In genomic region chr1:117659565-117660264, GRCh38 we compare ENCODE assay signal across 15 cellular contexts. TPM values are rescaled to one million over a fixed set of nuclear protein-coding genes. Genes with fewer than 3 reads are reported as not detected.
A peak's percentile ranks its signal among the peaks of the same experiment; 100 is the strongest.
DNase-seq lines count a peak whose midpoint lies in the region; ATAC-seq and TF ChIP-seq lines count a peak whose summit lies in the region.
"Had no signal": no experiment of that assay in that cellular context is flagged by ENCODE, and none has a peak within 500 bp of the region (broad histone marks: within the 10 kb centered on the region; RNA-seq: fewer than 3 reads in every experiment).

No MANE protein-coding gene starts in this region.

- no peak for ATAC-seq in activated T-cell treated with anti-CD3 and anti-CD28 coated beads, Interleukin-2, amount 50 U/mL, for 4 hours
- no peak for ATAC-seq in Panc1
- peak in 1 of 2 donors; percentile 34 for ATAC-seq in activated naive CD4-positive, alpha-beta T cell treated with anti-CD3 and anti-CD28 coated beads, Interleukin-2, amount 50 U/mL, for 72 hours
- peak; percentile 28 for ATAC-seq in stimulated activated memory B cell treated with anti-CD40 and anti-IgM and Interleukin-4, amounts not matched to agents 10 μg/mL and 1 μg/mL and 100 μg/mL, for 72 hours
- no peak for ATAC-seq in HG03442 (IDR thresholded peaks at IDR 0.05; ENCODE audit: unreplicated experiment)

- 0 out of 2 replicates have a peak overlapping the region, but pooled peaks have one; percentile 17 for H3K27ac ChIP-seq in Panc1 (ENCODE audit: low read length)
- H3K27ac ChIP-seq: SJSA1, uterus had no signal

- H3K4me3 Mint-ChIP-seq in activated T-cell treated with anti-CD3 and anti-CD28 coated beads, Interleukin-2, amount 50 U/mL, for 4 hours = peak overlapping the region; percentile 31
- no peak overlapping the region for H3K4me3 Mint-ChIP-seq in stimulated activated memory B cell treated with anti-CD40 and anti-IgM and Interleukin-4, amounts not matched to agents 10 μg/mL and 1 μg/mL and 100 μg/mL, for 72 hours

- BruUV-seq in Panc1 (replicated peaks; lab: Mats Ljungman, UMichigan) = no TSS peak

- peak overlapping the region; percentile 33 to 55 for H3K27ac Mint-ChIP-seq in activated naive CD4-positive, alpha-beta T cell treated with anti-CD3 and anti-CD28 coated beads, Interleukin-2, amount 50 U/mL, for 72 hours
- peak overlapping the region; percentile 52 for H3K27ac Mint-ChIP-seq in stimulated activated memory B cell treated with anti-CD40 and anti-IgM and Interleukin-4, amounts not matched to agents 10 μg/mL and 1 μg/mL and 100 μg/mL, for 72 hours

- no peak overlapping the region for H3K4me3 ChIP-seq in Panc1 (ENCODE audit: low read depth in 2 of 2, low read length in 2 of 2)
- H3K4me3 ChIP-seq: SJSA1, uterus had no signal

- H3K4me1 ChIP-seq in Panc1 (ENCODE audit: control insufficient read depth, insufficient read depth, low read length) = peaks cover 30% of the 10 kb centered on the region
- H3K4me1 ChIP-seq: uterus had no signal

- no peak for TF ChIP-seq CTCF in Panc1 (IDR thresholded peaks at IDR 0.05)

- no peaks in the 10 kb centered on the region for H3K27me3 ChIP-seq in Panc1 (ENCODE audit: control insufficient read depth, insufficient read depth, low read length)
- H3K27me3 ChIP-seq: SJSA1, uterus had no signal

- H3K36me3 Mint-ChIP-seq in activated T-cell treated with anti-CD3 and anti-CD28 coated beads, Interleukin-2, amount 50 U/mL, for 4 hours (ENCODE audit: insufficient read depth) = no peaks in the 10 kb centered on the region
- H3K36me3 Mint-ChIP-seq in activated naive CD4-positive, alpha-beta T cell treated with anti-CD3 and anti-CD28 coated beads, Interleukin-2, amount 50 U/mL, for 72 hours = peaks cover 12 to 17% of the 10 kb centered on the region in 2 donors
- H3K36me3 Mint-ChIP-seq in stimulated activated memory B cell treated with anti-CD40 and anti-IgM and Interleukin-4, amounts not matched to agents 10 μg/mL and 1 μg/mL and 100 μg/mL, for 72 hours = peaks cover 6% of the 10 kb centered on the region

- intact Hi-C loops in Panc1 (cut with micrococcal nuclease; ENCODE audit: unreplicated experiment) = no loop called here

- in situ Hi-C loops in Panc1 (cut with HindIII; ENCODE audit: low pct_unique_long_range_greater_than_20kb, low sequenced_read_pairs) = no loop called here

- H3K27me3 Mint-ChIP-seq in activated T-cell treated with anti-CD3 and anti-CD28 coated beads, Interleukin-2, amount 50 U/mL, for 4 hours (ENCODE audit: low read depth) = no peaks in the 10 kb centered on the region
- no peaks in the 10 kb centered on the region for H3K27me3 Mint-ChIP-seq in stimulated activated memory B cell treated with anti-CD40 and anti-IgM and Interleukin-4, amounts not matched to agents 10 μg/mL and 1 μg/mL and 100 μg/mL, for 72 hours

- H3K36me3 ChIP-seq in Panc1 (ENCODE audit: control insufficient read depth, insufficient read depth, low read length) = no peaks in the 10 kb centered on the region
- H3K36me3 ChIP-seq: SJSA1, uterus had no signal

- DNase-seq in activated T-cell treated with anti-CD3 and anti-CD28 coated beads, Interleukin-2, amount 50 U/mL, for 4 hours = no peak
- no peak for DNase-seq in activated T-cell treated with anti-CD3 and anti-CD28 coated beads, Interleukin-2, amount 50 U/mL, for 1 hour
- no peak for DNase-seq in Panc1 (ENCODE audit: low read depth, low spot score)
- DNase-seq in activated naive CD4-positive, alpha-beta T cell treated with anti-CD3 and anti-CD28 coated beads, Interleukin-2, amount 50 U/mL, for 72 hours (ENCODE audit: low spot score in 2 of 2) = peak in 1 of 2 donors; percentile 35
- no peak for DNase-seq in effector CD4-positive, alpha-beta T cell
- no peak for DNase-seq in NCI-H748 treated with DMSO at 0.1 percent for 48 hours (lab: John Stamatoyannopoulos, UW)
- DNase-seq: central memory CD4-positive, alpha-beta T cell; EL; NCI-H1694; NCI-H526 treated with DMSO at 0.1 percent for 48 hours; stimulated activated CD8-positive, alpha-beta memory T cell treated with anti-CD3 and anti-CD28 coated beads, Interleukin-4, amount 100 ng/mL, for 48 hours; uterus had no signal

- peaks cover 93% of the 10 kb centered on the region for H3K4me1 Mint-ChIP-seq in activated T-cell treated with anti-CD3 and anti-CD28 coated beads, Interleukin-2, amount 50 U/mL, for 4 hours (ENCODE audit: low read depth)
- H3K4me1 Mint-ChIP-seq in stimulated activated memory B cell treated with anti-CD40 and anti-IgM and Interleukin-4, amounts not matched to agents 10 μg/mL and 1 μg/mL and 100 μg/mL, for 72 hours = peaks cover 92% of the 10 kb centered on the region

- CTCF ChIA-PET in Panc1 (lab: Charles Lee) = no interaction called here

- POLR2A ChIA-PET in Panc1 (lab: Charles Lee) = no interaction called here

- H3K9me3 ChIP-seq in Panc1 (ENCODE audit: control insufficient read depth, insufficient read depth, low read depth, low read length) = no peaks in the 10 kb centered on the region
- H3K9me3 ChIP-seq: SJSA1, uterus had no signal

- H3K9me3 Mint-ChIP-seq in activated T-cell treated with anti-CD3 and anti-CD28 coated beads, Interleukin-2, amount 50 U/mL, for 4 hours = peaks cover 8% of the 10 kb centered on the region
- H3K9me3 Mint-ChIP-seq in activated naive CD4-positive, alpha-beta T cell treated with anti-CD3 and anti-CD28 coated beads, Interleukin-2, amount 50 U/mL, for 72 hours = peaks cover 6 to 14% of the 10 kb centered on the region in 2 donors
- H3K9me3 Mint-ChIP-seq in stimulated activated memory B cell treated with anti-CD40 and anti-IgM and Interleukin-4, amounts not matched to agents 10 μg/mL and 1 μg/mL and 100 μg/mL, for 72 hours = peaks cover 5% of the 10 kb centered on the region

RNA-seq across cellular contexts. Expression of gene TENT5C, which starts 53.9 kb away (rescaled TPM):
- 1 to 10 TPM; 3.6 to 5.8 (median 5.6) TPM for total RNA-seq in activated T-cell treated with anti-CD3 and anti-CD28 coated beads, Interleukin-2, amount 50 U/mL, for 4 hours
- 8.9 TPM for total RNA-seq in Panc1 (2021; ENCODE audit: unreplicated experiment)
- 2.9 TPM for polyA plus RNA-seq in Panc1 (2012; ENCODE audit: insufficient read length)
- total RNA-seq in activated naive CD4-positive, alpha-beta T cell treated with anti-CD3 and anti-CD28 coated beads, Interleukin-2, amount 50 U/mL, for 72 hours = 10 to 100 TPM in 1 of 2 donors, 1 to 10 TPM in 1; 6.6 to 14.2 TPM
